26 cellular contexts compared by ENCODE assay signal in the genomic region with DNA sequence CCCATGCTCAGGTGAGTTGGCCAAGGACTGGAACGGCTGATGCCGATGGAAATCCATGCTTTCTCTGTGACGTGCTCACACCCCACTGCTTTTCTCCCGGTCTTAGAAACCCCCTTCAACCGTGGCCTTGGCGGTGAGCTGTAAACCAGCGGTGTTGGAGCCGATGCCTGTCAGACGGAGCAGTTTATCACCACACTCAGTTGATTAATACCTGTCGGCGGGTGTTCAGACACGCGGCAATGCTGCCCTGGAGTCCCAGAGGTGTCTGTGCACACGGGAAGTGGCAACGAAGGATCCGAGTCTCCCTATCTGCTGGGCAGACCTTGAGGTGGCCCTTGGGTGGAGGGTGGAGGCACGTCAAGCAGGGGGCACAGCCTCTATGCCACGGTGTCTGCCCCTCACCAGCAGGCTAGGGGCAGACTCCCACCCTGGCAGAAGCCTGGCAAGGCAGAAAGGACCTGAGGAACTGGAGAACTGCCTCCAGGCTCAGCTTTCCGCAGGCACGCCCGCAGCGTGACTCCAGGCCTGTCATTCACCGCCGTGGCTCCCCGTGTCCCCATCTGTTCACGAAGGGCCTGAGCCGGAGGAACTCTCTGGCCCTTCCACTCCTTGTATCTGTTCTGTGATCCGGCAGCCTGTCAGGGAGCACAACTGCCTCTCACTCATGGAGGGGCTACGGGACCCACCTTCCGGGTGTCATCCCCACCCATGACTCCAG. TPM values are rescaled to one million over a fixed set of nuclear protein-coding genes. Genes with fewer than 3 reads are reported as not detected.
DNase-seq lines count a peak whose midpoint lies in the region; ATAC-seq, FAIRE-seq and TF ChIP-seq lines count a peak whose summit lies in the region.
"Had no signal": no experiment of that assay in that cellular context is flagged by ENCODE, and none has a peak within 500 bp of the region (broad histone marks: within the 10 kb centered on the region; RNA-seq: fewer than 3 reads in every experiment).

No MANE protein-coding gene starts in this region.

- no peaks in the 10 kb centered on the region for H3K4me1 Mint-ChIP-seq in stimulated activated naive CD8-positive, alpha-beta T cell treated with anti-CD3 and anti-CD28 coated beads, Interleukin-15, amount 100 ng/mL, for 72 hours
- no peaks in the 10 kb centered on the region for H3K4me1 Mint-ChIP-seq in stimulated activated effector memory CD8-positive, alpha-beta T cell treated with anti-CD3 and anti-CD28 coated beads, Interleukin-12 subunit alpha, Interleukin-12 subunit beta, amount 100 ng/mL, for 72 hours
- H3K4me1 Mint-ChIP-seq: CD4-positive, CD25-positive, alpha-beta regulatory T cell had no signal

- H4K20me1 ChIP-seq in keratinocyte (ENCODE audit: control insufficient read depth, extremely low read depth, insufficient read depth, low read length): no peaks in the 10 kb centered on the region

- DNase-seq in stimulated activated naive CD8-positive, alpha-beta T cell treated with anti-CD3 and anti-CD28 coated beads, Interleukin-15, amount 100 ng/mL, for 72 hours: no peak
- no peak for DNase-seq in stimulated activated naive CD8-positive, alpha-beta T cell treated with anti-CD3 and anti-CD28 coated beads, Interleukin-15, Interleukin-2, amounts not matched to agents 100 U/mL and 50 U/mL, for 24 hours
- DNase-seq in keratinocyte (ENCODE audit: low read depth, low spot score) (peak; percentile 9), kidney tubule cell (ENCODE audit: low spot score) (no peak), NCI-H1092 treated with DMSO at 0.1 percent for 48 hours (lab: John Stamatoyannopoulos, UW) (no peak)
- DNase-seq in stimulated activated effector memory CD8-positive, alpha-beta T cell treated with anti-CD3 and anti-CD28 coated beads, Interleukin-12 subunit alpha, Interleukin-12 subunit beta, amount 100 ng/mL, for 72 hours (ENCODE audit: low spot score in 2 of 2): no peak
- DNase-seq: CD4-positive, CD25-positive, alpha-beta regulatory T cell; DMS153; DND-41; KBM-7; MV-4-11; NCI-H1105 treated with DMSO at 0.1 percent for 48 hours; NCI-H146; NCI-H1930; NCI-H2107; NCI-H446 treated with DMSO at 0.1 percent for 48 hours; NCI-H82; PC-9; SJCRH30 had no signal

- H3K27me3 Mint-ChIP-seq in stimulated activated naive CD8-positive, alpha-beta T cell treated with anti-CD3 and anti-CD28 coated beads, Interleukin-15, amount 100 ng/mL, for 72 hours: peaks cover 25% of the 10 kb centered on the region

- no peaks in the 10 kb centered on the region for H3K79me2 ChIP-seq in keratinocyte (ENCODE audit: control insufficient read depth, insufficient read depth, low read length)

- H3K9ac ChIP-seq in keratinocyte (ENCODE audit: control insufficient read depth, extremely low read depth, insufficient read depth, low read length): no peak overlapping the region

- H3K4me3 Mint-ChIP-seq in stimulated activated naive CD8-positive, alpha-beta T cell treated with anti-CD3 and anti-CD28 coated beads, Interleukin-15, amount 100 ng/mL, for 72 hours: no peak overlapping the region
- no peak overlapping the region for H3K4me3 Mint-ChIP-seq in stimulated activated effector memory CD8-positive, alpha-beta T cell treated with anti-CD3 and anti-CD28 coated beads, Interleukin-12 subunit alpha, Interleukin-12 subunit beta, amount 100 ng/mL, for 72 hours
- H3K4me3 Mint-ChIP-seq: CD4-positive, CD25-positive, alpha-beta regulatory T cell had no signal

- H3K4me3 ChIP-seq in keratinocyte (ENCODE audit: control insufficient read depth in 2 of 3, extremely low read depth in 1 of 3, insufficient read depth in 2 of 3, low read depth in 1 of 3, low read length in 3 of 3): no peak overlapping the region
- H3K4me3 ChIP-seq: PC-9, SJCRH30 had no signal

- no peaks in the 10 kb centered on the region for H3K27me3 ChIP-seq in keratinocyte (ENCODE audit: control insufficient read depth, extremely low read depth, insufficient read depth, low read length)

- H3K9me3 ChIP-seq in keratinocyte (ENCODE audit: control insufficient read depth, low read depth, low read length): no peaks in the 10 kb centered on the region
- H3K9me3 ChIP-seq: SJCRH30 had no signal

- H3K4me2 ChIP-seq in keratinocyte (ENCODE audit: control insufficient read depth, extremely low read depth, insufficient read depth, low read depth, low read length): no peak overlapping the region
- H3K4me2 ChIP-seq: PC-9 had no signal

- no peak overlapping the region for H3K27ac ChIP-seq in keratinocyte (ENCODE audit: control insufficient read depth, insufficient read depth, low read length)
- H3K27ac ChIP-seq: PC-9, SJCRH30 had no signal

- no peaks in the 10 kb centered on the region for H3K9me3 Mint-ChIP-seq in stimulated activated naive CD8-positive, alpha-beta T cell treated with anti-CD3 and anti-CD28 coated beads, Interleukin-15, amount 100 ng/mL, for 72 hours
- H3K9me3 Mint-ChIP-seq in stimulated activated effector memory CD8-positive, alpha-beta T cell treated with anti-CD3 and anti-CD28 coated beads, Interleukin-12 subunit alpha, Interleukin-12 subunit beta, amount 100 ng/mL, for 72 hours: no peaks in the 10 kb centered on the region
- H3K9me3 Mint-ChIP-seq: CD4-positive, CD25-positive, alpha-beta regulatory T cell had no signal

- no peak overlapping the region for H3K27ac Mint-ChIP-seq in stimulated activated naive CD8-positive, alpha-beta T cell treated with anti-CD3 and anti-CD28 coated beads, Interleukin-15, amount 100 ng/mL, for 72 hours
- H3K27ac Mint-ChIP-seq in stimulated activated effector memory CD8-positive, alpha-beta T cell treated with anti-CD3 and anti-CD28 coated beads, Interleukin-12 subunit alpha, Interleukin-12 subunit beta, amount 100 ng/mL, for 72 hours: no peak overlapping the region
- H3K27ac Mint-ChIP-seq: CD4-positive, CD25-positive, alpha-beta regulatory T cell had no signal

- no peaks in the 10 kb centered on the region for H3K9me1 ChIP-seq in keratinocyte (ENCODE audit: control insufficient read depth, extremely low read depth, insufficient read depth, low read length)

- TF ChIP-seq CTCF in keratinocyte (optimal IDR thresholded peaks at IDR 0.05 in 1 of 3, IDR thresholded peaks at IDR 0.05 in 1 of 3, conservative IDR thresholded peaks at IDR 0.05 in 1 of 3; ENCODE audit: extremely low read depth in 1 of 3, insufficient read depth in 2 of 3, low read length in 3 of 3): no peak

- peaks cover 28% of the 10 kb centered on the region for H3K4me1 ChIP-seq in keratinocyte (ENCODE audit: control insufficient read depth, extremely low read depth, insufficient read depth, low read length)
- H3K4me1 ChIP-seq: SJCRH30 had no signal

- ATAC-seq in stimulated activated naive CD8-positive, alpha-beta T cell treated with anti-CD3 and anti-CD28 coated beads, Interleukin-15, amount 100 ng/mL, for 72 hours: peak; percentile 12
- no peak for ATAC-seq in stimulated activated naive CD8-positive, alpha-beta T cell treated with anti-CD3 and anti-CD28 coated beads, Interleukin-15, Interleukin-2, amounts not matched to agents 100 U/mL and 50 U/mL, for 24 hours
- ATAC-seq in stimulated activated effector memory CD8-positive, alpha-beta T cell treated with anti-CD3 and anti-CD28 coated beads, Interleukin-12 subunit alpha, Interleukin-12 subunit beta, amount 100 ng/mL, for 72 hours: peak; percentile 21
- no peak for ATAC-seq in HG03342 (IDR thresholded peaks at IDR 0.05; ENCODE audit: unreplicated experiment)
- ATAC-seq: HepG2, Right ventricle myocardium inferior had no signal

- no peaks in the 10 kb centered on the region for H3K36me3 Mint-ChIP-seq in stimulated activated effector memory CD8-positive, alpha-beta T cell treated with anti-CD3 and anti-CD28 coated beads, Interleukin-12 subunit alpha, Interleukin-12 subunit beta, amount 100 ng/mL, for 72 hours
- H3K36me3 Mint-ChIP-seq: CD4-positive, CD25-positive, alpha-beta regulatory T cell had no signal

- no peak for FAIRE-seq in keratinocyte (lab: Jason Lieb, UNC)
- FAIRE-seq: GM12892, GM19239, H54, HepG2 had no signal

- peak overlapping the region; percentile 48 for H2AFZ ChIP-seq in keratinocyte (ENCODE audit: control insufficient read depth, low read length)
- H2AFZ ChIP-seq: PC-9 had no signal

- dilution Hi-C loops in keratinocyte (cut with MboI; ENCODE audit: extremely low pct_ligation_motif_present, low sequenced_read_pairs): no loop called here

- H3K36me3 ChIP-seq in keratinocyte (ENCODE audit: control insufficient read depth in 2 of 2, extremely low read depth in 1 of 2, insufficient read depth in 2 of 2, low read length in 2 of 2): no peaks in the 10 kb centered on the region
- H3K36me3 ChIP-seq: SJCRH30 had no signal

RNA-seq across cellular contexts. Expression of a gene that starts 34.6 kb away (rescaled TPM):
- polyA plus RNA-seq in keratinocyte: 0.02 TPM in 1 of 3 replicates, not detected in the others
- not detected for polyA plus RNA-seq in keratinocyte (2011; ENCODE audit: low read depth)
- not detected in 2 replicates for polyA plus RNA-seq in keratinocyte (2011; cell fraction: cytosol; rRNA removed)
- not detected in 2 replicates for polyA plus RNA-seq in keratinocyte (2011; cell fraction: nucleus; rRNA removed)
- 0.10 and 0.11 TPM in 2 replicates for polyA plus RNA-seq in keratinocyte (2012; ENCODE audit: low replicate concordance)
- polyA minus RNA-seq in keratinocyte: 0.10 TPM in 1 of 3 replicates, not detected in the others
- polyA minus RNA-seq in keratinocyte (2011; cell fraction: cytosol; rRNA and poly(A)+ RNA removed): not detected
- polyA minus RNA-seq in keratinocyte (2011; cell fraction: nucleus; rRNA and poly(A)+ RNA removed): not detected in 2 replicates
- polyA plus RNA-seq: BJ; CD4-positive, CD25-positive, alpha-beta regulatory T cell had no signal

Comparison
In these comparisons a context has a peak if more than half of its experiments do, and no peak if none do; other contexts are left out.
1. ATAC-seq: peak in stimulated activated naive CD8-positive, alpha-beta T cell treated with anti-CD3 and anti-CD28 coated beads, Interleukin-15, amount 100 ng/mL, for 72 hours (single experiment) and stimulated activated effector memory CD8-positive, alpha-beta T cell treated with anti-CD3 and anti-CD28 coated beads, Interleukin-12 subunit alpha, Interleukin-12 subunit beta, amount 100 ng/mL, for 72 hours (single experiment); none in stimulated activated naive CD8-positive, alpha-beta T cell treated with anti-CD3 and anti-CD28 coated beads, Interleukin-15, Interleukin-2, amounts not matched to agents 100 U/mL and 50 U/mL, for 24 hours (single experiment) and HG03342 (single experiment).